In the genomic region with DNA sequence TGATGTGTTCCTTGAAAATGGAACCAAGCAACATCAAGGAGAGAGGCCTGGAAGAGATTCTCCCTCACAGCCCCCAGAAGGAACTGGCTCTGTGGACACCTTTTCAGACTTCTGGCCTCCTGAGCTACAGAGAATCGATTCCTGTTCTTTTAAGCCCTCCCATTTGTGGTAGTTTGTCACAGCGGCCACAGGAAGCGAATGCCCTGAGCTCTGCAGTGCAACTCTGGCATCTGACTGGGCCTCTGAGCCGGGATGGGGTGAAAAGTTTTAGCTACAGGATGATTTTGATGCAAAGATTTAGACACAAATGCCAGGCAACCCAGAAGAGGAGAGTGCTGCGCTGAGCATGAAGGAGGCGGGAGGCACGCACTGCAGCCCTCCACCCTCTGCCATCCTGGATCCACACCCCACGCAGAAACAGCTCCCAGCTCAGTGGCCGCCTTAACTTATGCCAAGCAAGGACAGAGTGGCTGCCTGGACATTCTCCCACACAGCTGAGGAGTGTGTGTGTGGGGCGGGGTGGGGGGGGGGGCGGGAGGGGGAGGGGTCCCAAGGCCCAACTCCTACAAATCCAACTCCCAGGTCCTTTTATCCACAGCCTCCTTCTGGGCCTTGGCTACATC, we compare ENCODE assay signal across 8 cellular contexts. TPM values are rescaled to one million over a fixed set of nuclear protein-coding genes. Genes with fewer than 3 reads are reported as not detected.
A peak's percentile ranks its signal among the peaks of the same experiment; 100 is the strongest.
DNase-seq lines count a peak whose midpoint lies in the region; ATAC-seq and TF ChIP-seq lines count a peak whose summit lies in the region.

No MANE protein-coding gene starts in this region.

- no peaks in the 10 kb centered on the region for H3K36me3 Mint-ChIP-seq in CD4-positive, alpha-beta T cell (ENCODE audit: low read depth)

- POLR2A ChIA-PET in CD4-positive, alpha-beta T cell (lab: Charles Lee): no interaction called here
- POLR2A ChIA-PET in PC-9 (lab: Charles Lee; ENCODE audit: unreplicated experiment): no interaction called here

- H2AFZ ChIP-seq in PC-9: no peak overlapping the region
- no peak overlapping the region for H2AFZ ChIP-seq in parathyroid adenoma

- no peak for TF ChIP-seq CTCF in CD4-positive, alpha-beta T cell (IDR thresholded peaks at IDR 0.05)
- TF ChIP-seq CTCF in PC-9 (conservative IDR thresholded peaks at IDR 0.05) (no peak), esophagus squamous epithelium (IDR thresholded peaks at IDR 0.05) (no peak), parathyroid adenoma (IDR thresholded peaks at IDR 0.05) (no peak)

- H3K27ac ChIP-seq in CD4-positive, alpha-beta T cell (ENCODE audit: low read depth, low read length): no peak overlapping the region
- H3K27ac ChIP-seq in PC-9 (no peak overlapping the region), esophagus squamous epithelium (peak overlapping the region; percentile 85 to 97 (median 94)), parathyroid adenoma (no peak overlapping the region)

- peak overlapping the region; percentile 90 for H3K4me3 Mint-ChIP-seq in CD4-positive, alpha-beta T cell

- no peak for ATAC-seq in CD4-positive, alpha-beta T cell (ENCODE audit: poor library complexity)
- ATAC-seq in HG03565 (IDR thresholded peaks at IDR 0.05; ENCODE audit: unreplicated experiment) (no peak), GM21737 (IDR thresholded peaks at IDR 0.05; ENCODE audit: unreplicated experiment) (no peak)

- H3K4me2 ChIP-seq in PC-9: peak overlapping the region; percentile 91
- H3K4me2 ChIP-seq in parathyroid adenoma (ENCODE audit: low read length): peak overlapping the region; percentile 92

- 46 to 55% methylated on average over 5 to 6 of the region's 11 CpGs for WGBS in esophagus squamous epithelium, 2 donors

- H3K9me3 ChIP-seq in CD4-positive, alpha-beta T cell (ENCODE audit: control insufficient read depth, low read length): no peaks in the 10 kb centered on the region
- H3K9me3 ChIP-seq in PC-9 (ENCODE audit: insufficient read depth, low read depth) (no peaks in the 10 kb centered on the region), esophagus squamous epithelium (no peaks in the 10 kb centered on the region), parathyroid adenoma (ENCODE audit: control insufficient read depth, low read length) (no peaks in the 10 kb centered on the region)

- peak overlapping the region; percentile 80 for H3K27ac Mint-ChIP-seq in CD4-positive, alpha-beta T cell

- H3K79me2 ChIP-seq in PC-9 (ENCODE audit: low read depth) (peaks cover 33% of the 10 kb centered on the region), parathyroid adenoma (no peaks in the 10 kb centered on the region)

- no peaks in the 10 kb centered on the region for H3F3A ChIP-seq in PC-9 (ENCODE audit: insufficient read depth, low read depth)

- intact Hi-C loops in CD4-positive, alpha-beta T cell (cut with DNase I, micrococcal nuclease): loop anchor here (5.0 kb wide), 3 partner anchors 36 to 56 kb away; no protein-coding TSS in a partner anchor
- intact Hi-C loops in PC-9 (cut with micrococcal nuclease; ENCODE audit: unreplicated experiment): loop anchor here (1.0 to 5.0 kb wide), 3 partner anchors 24 to 50 kb away; no protein-coding TSS in a partner anchor
- intact Hi-C loops in esophagus squamous epithelium (cut with DNase I): no loop called here

- peaks cover 4% of the 10 kb centered on the region for H3K27me3 ChIP-seq in CD4-positive, alpha-beta T cell (ENCODE audit: control insufficient read depth, insufficient read depth, low read length)
- H3K27me3 ChIP-seq in PC-9 (ENCODE audit: insufficient read depth, low read depth): no peaks in the 10 kb centered on the region
- peaks cover 0 to 34% (median 0%) of the 10 kb centered on the region in 4 donors for H3K27me3 ChIP-seq in esophagus squamous epithelium
- H3K27me3 ChIP-seq in parathyroid adenoma (ENCODE audit: control insufficient read depth, insufficient read depth, low read length): no peaks in the 10 kb centered on the region

- H3K36me3 ChIP-seq in PC-9 (ENCODE audit: low read depth) (no peaks in the 10 kb centered on the region), esophagus squamous epithelium (no peaks in the 10 kb centered on the region), parathyroid adenoma (ENCODE audit: control insufficient read depth, insufficient read depth, low read length) (no peaks in the 10 kb centered on the region)

- no peak for TF ChIP-seq POLR2A in esophagus squamous epithelium (IDR thresholded peaks at IDR 0.05)

- BruUV-seq in PC-9 (replicated peaks; lab: Mats Ljungman, UMichigan): no TSS peak

- H3K9ac ChIP-seq in parathyroid adenoma: no peak overlapping the region

- H3K9me3 Mint-ChIP-seq in CD4-positive, alpha-beta T cell: no peaks in the 10 kb centered on the region

- CTCF ChIA-PET in CD4-positive, alpha-beta T cell (lab: Charles Lee): no interaction called here
- CTCF ChIA-PET in PC-9 (lab: Charles Lee): no interaction called here

- H3K4me1 ChIP-seq in PC-9 (replicated peaks; ENCODE audit: insufficient read depth) (no peaks in the 10 kb centered on the region), esophagus squamous epithelium (peaks cover 35 to 93% (median 51%) of the 10 kb centered on the region in 3 donors), parathyroid adenoma (peaks cover 7% of the 10 kb centered on the region)

- H3K9me2 ChIP-seq in PC-9 (ENCODE audit: insufficient read depth): no peaks in the 10 kb centered on the region

- peaks cover 26% of the 10 kb centered on the region for H3K4me1 Mint-ChIP-seq in CD4-positive, alpha-beta T cell (ENCODE audit: low read depth)

- no peak for DNase-seq in CD4-positive, alpha-beta T cell
- no peak for DNase-seq in PC-9
- no peak for DNase-seq in esophagus squamous epithelium (lab: John Stamatoyannopoulos, UW)
- DNase-seq in DMS114 treated with DMSO at 0.1 percent for 48 hours (lab: John Stamatoyannopoulos, UW; ENCODE audit: unreplicated experiment): no peak
- no peak for DNase-seq in activated gamma-delta T cell treated with Interleukin-2 at 50 U/mL for 16 hours

- H3K27me3 Mint-ChIP-seq in CD4-positive, alpha-beta T cell: peaks cover 4% of the 10 kb centered on the region

- no peaks in the 10 kb centered on the region for H4K20me1 ChIP-seq in PC-9 (ENCODE audit: insufficient read depth)

- H3K4me3 ChIP-seq in PC-9 (peak overlapping the region; percentile 73; the same call in 1 of the 2 replicates), esophagus squamous epithelium (peak overlapping the region in 3 of 4 donors; percentile 60 to 78 (median 76)), parathyroid adenoma (ENCODE audit: low read depth, low read length) (no peak overlapping the region)

RNA-seq across cellular contexts. Expression of a gene that starts 2.2 kb away (rescaled TPM):
- 1 to 10 TPM; 6.2 to 7.0 TPM for total RNA-seq in CD4-positive, alpha-beta T cell
- total RNA-seq in PC-9 (2021) (90.5 and 114 TPM in 2 replicates), esophagus squamous epithelium (100 to 1,000 TPM in 1 of 4 donors, 10 to 100 TPM in 2, 1 to 10 TPM in 1; 6.1 to 154 (median 28.2) TPM)

RNA-seq across cellular contexts. Expression of a gene that starts 20.0 kb away (rescaled TPM):
- 1 to 10 TPM; 2.6 to 2.7 TPM for total RNA-seq in CD4-positive, alpha-beta T cell
- 3.5 and 3.6 TPM in 2 replicates for total RNA-seq in PC-9 (2021)
- total RNA-seq in esophagus squamous epithelium: 1 to 10 TPM in 2 of 4 donors, under 1 TPM in 2; 0.42 to 6.9 (median 1.1) TPM

RNA-seq across cellular contexts. Expression of a gene that starts 56.7 kb away (rescaled TPM):
- 10 to 100 TPM; 38.8 to 41.0 TPM for total RNA-seq in CD4-positive, alpha-beta T cell
- total RNA-seq in PC-9 (2021) (507 and 685 TPM in 2 replicates), esophagus squamous epithelium (100 to 1,000 TPM; 172 to 414 (median 262) TPM)

Comparison
In these comparisons a context has a peak if more than half of its experiments do, and no peak if none do; other contexts are left out.
1. H3K27ac ChIP-seq: peak in esophagus squamous epithelium (4 of 4); none in CD4-positive, alpha-beta T cell (single experiment), PC-9 (single experiment) and parathyroid adenoma (single experiment).
2. RNA of a gene that starts 56.7 kb away (total RNA-seq): 507 to 685 TPM in PC-9 and 172 to 414 TPM in esophagus squamous epithelium; 38.8 to 41.0 TPM in CD4-positive, alpha-beta T cell; every median in the first group is over 4 times any median in the second.